ENCODE assay signal across 9 cellular contexts in the genomic region with DNA sequence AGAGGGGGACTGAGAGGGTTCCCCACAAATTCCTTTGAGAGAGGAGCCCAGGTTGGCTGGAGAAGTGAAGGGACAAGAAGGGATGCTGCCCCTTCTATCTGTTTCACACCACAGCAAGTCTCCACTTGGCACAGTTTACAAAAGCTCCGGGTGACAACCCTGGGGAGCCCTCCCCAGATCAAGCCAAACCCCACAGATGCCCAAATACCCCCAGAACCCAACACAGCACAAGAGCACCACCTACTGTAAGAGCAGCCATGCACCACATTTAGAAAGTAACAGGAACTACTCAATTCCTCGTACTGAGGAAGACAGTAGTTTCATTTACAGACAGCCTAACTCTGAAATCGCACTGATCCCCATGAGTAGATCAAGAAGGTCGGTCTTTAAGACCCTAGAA.
DNase-seq lines count a peak whose midpoint lies in the region; TF ChIP-seq lines count a peak whose summit lies in the region.
"Had no signal": no experiment of that assay in that cellular context is flagged by ENCODE, and none has a peak within 500 bp of the region (broad histone marks: within the 10 kb centered on the region; RNA-seq: fewer than 3 reads in every experiment).

No MANE protein-coding gene starts in this region.

- no peak overlapping the region for H2AFZ ChIP-seq in OCI-LY1 (ENCODE audit: low read length)

- no peak overlapping the region for H3K9ac ChIP-seq in OCI-LY1 (ENCODE audit: low read length)

- H3K4me3 ChIP-seq in OCI-LY1 (ENCODE audit: low read depth, low read length, poor library complexity, severe bottlenecking) (no peak overlapping the region), astrocyte of the spinal cord (ENCODE audit: low read depth, low read length) (no peak overlapping the region)
- H3K4me3 ChIP-seq: SJSA1 had no signal

- H3K79me2 ChIP-seq in OCI-LY1 (ENCODE audit: insufficient read depth, low read length), result no peaks in the 10 kb centered on the region

- no peaks in the 10 kb centered on the region for H3K9me2 ChIP-seq in OCI-LY1 (ENCODE audit: low read depth, low read length)

- H3K27me3 ChIP-seq in OCI-LY1 (ENCODE audit: insufficient read depth, low read length), result peaks cover 3% of the 10 kb centered on the region; the same call in 1 of the 2 replicates
- H3K27me3 ChIP-seq: SJSA1 had no signal

- H3K4me2 ChIP-seq in OCI-LY1 (ENCODE audit: low read length), result no peak overlapping the region

- H3K36me3 ChIP-seq in OCI-LY1 (ENCODE audit: insufficient read depth, low read length), result no peaks in the 10 kb centered on the region
- H3K36me3 ChIP-seq: SJSA1 had no signal

- TF ChIP-seq CTCF in OCI-LY1 (IDR thresholded peaks at IDR 0.05; ENCODE audit: low read length) (peak; percentile 69), astrocyte of the spinal cord (IDR thresholded peaks at IDR 0.05; ENCODE audit: low read depth, low read length) (peak; percentile 44)

- H4K20me1 ChIP-seq in OCI-LY1 (ENCODE audit: insufficient read depth, low read length), result no peaks in the 10 kb centered on the region

- no peak overlapping the region for H3K27ac ChIP-seq in OCI-LY1 (ENCODE audit: low read depth, low read length, poor library complexity, severe bottlenecking)
- H3K27ac ChIP-seq: SJSA1 had no signal

- in situ Hi-C loops in astrocyte of the spinal cord (cut with HindIII; ENCODE audit: low sequenced_read_pairs), result no loop called here

- H3K4me1 ChIP-seq in OCI-LY1 (ENCODE audit: insufficient read depth, low read length, severe bottlenecking), result no peaks in the 10 kb centered on the region
- H3K4me1 ChIP-seq: SJSA1 had no signal

- H3F3A ChIP-seq in OCI-LY1 (ENCODE audit: insufficient read depth, low read length), result no peaks in the 10 kb centered on the region

- H3K9me3 ChIP-seq in OCI-LY1 (ENCODE audit: low read length), result no peaks in the 10 kb centered on the region
- H3K9me3 ChIP-seq: SJSA1 had no signal

- peak; percentile 67 for DNase-seq in activated effector memory CD4-positive, alpha-beta T cell treated with anti-CD3 and anti-CD28 coated beads, Interleukin-2, amount 50 U/mL, for 16 hours
- DNase-seq in activated effector memory CD4-positive, alpha-beta T cell treated with Interleukin-2 at 50 U/mL for 16 hours, result no peak
- DNase-seq in astrocyte of the spinal cord (ENCODE audit: low read depth, low spot score) (no peak), amygdala (lab: John Stamatoyannopoulos, UW) (no peak), NCI-H1417 (lab: John Stamatoyannopoulos, UW) (no peak), NCI-H446 (lab: John Stamatoyannopoulos, UW) (no peak)
- peak; percentile 4 to 13 for DNase-seq in stimulated activated CD8-positive, alpha-beta memory T cell treated with anti-CD3 and anti-CD28 coated beads, Interleukin-7, amount 100 ng/mL, for 4 hours (ENCODE audit: low read depth in 2 of 2)

Comparison
In these comparisons a context has a peak if more than half of its experiments do, and no peak if none do; other contexts are left out.
1. DNase-seq: peak in activated effector memory CD4-positive, alpha-beta T cell treated with anti-CD3 and anti-CD28 coated beads, Interleukin-2, amount 50 U/mL, for 16 hours (single experiment) and stimulated activated CD8-positive, alpha-beta memory T cell treated with anti-CD3 and anti-CD28 coated beads, Interleukin-7, amount 100 ng/mL, for 4 hours (2 of 2); none in activated effector memory CD4-positive, alpha-beta T cell treated with Interleukin-2 at 50 U/mL for 16 hours (single experiment), astrocyte of the spinal cord (single experiment), amygdala (0 of 56), NCI-H1417 (0 of 3) and NCI-H446 (0 of 2).